Comparison of ENCODE assay signal across 23 cellular contexts in the genomic region with DNA sequence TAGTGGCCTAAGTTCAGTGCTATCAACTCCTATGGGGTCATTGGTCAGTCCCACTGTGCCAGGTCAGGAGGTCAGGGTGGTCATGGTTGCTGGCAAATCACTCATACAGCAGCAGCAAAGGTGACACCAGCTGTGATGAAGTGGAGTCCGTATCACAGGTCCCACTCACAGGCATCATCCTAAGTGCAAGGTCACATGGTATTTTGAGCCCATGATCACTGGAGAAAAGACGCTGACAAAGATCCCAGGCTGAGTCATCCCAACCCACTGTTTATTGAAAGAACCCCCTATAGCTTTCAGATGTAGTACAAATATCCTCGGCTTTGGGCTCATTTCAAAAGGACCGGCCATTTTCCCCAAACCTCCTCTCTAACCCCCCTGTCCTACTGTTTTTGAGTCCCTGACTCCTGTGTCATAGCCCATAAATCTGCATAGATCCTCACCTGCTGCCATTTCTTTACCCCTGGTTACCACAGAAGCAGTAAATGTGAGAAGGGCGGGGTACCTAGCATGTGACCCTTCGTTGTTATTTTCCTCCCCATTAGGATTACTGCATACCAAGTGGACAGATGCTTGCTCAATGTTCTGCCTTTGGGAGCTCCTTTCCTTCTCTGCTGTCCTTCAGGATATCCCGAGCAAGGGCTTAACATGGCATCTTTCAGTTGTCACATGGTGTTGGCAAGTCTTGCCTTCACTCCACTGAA.
DNase-seq lines count a peak whose midpoint lies in the region; ATAC-seq and TF ChIP-seq lines count a peak whose summit lies in the region.
"Had no signal": no experiment of that assay in that cellular context is flagged by ENCODE, and none has a peak within 500 bp of the region (broad histone marks: within the 10 kb centered on the region; RNA-seq: fewer than 3 reads in every experiment).

No MANE protein-coding gene starts in this region.

- ATAC-seq in activated naive CD8-positive, alpha-beta T cell treated with anti-CD3 and anti-CD28 coated beads, Interleukin-2, amount 50 U/mL, for 24 hours, result peak; percentile 10
- ATAC-seq in HG02970 (IDR thresholded peaks at IDR 0.05; ENCODE audit: low FRiP score, unreplicated experiment) (no peak), left ventricle myocardium superior (no peak)
- ATAC-seq: natural killer cell treated with Interleukin-12 subunit alpha and Interleukin-12 subunit beta and Interleukin-15 and Interleukin-18, amount 100 ng/mL, for 72 hours; psoas muscle had no signal

- no peaks in the 10 kb centered on the region for H3K27me3 ChIP-seq in tibial artery
- H3K27me3 ChIP-seq: cardiac muscle cell had no signal

- H3K36me3 ChIP-seq in tibial artery, result no peaks in the 10 kb centered on the region
- H3K36me3 ChIP-seq: cardiac muscle cell, thoracic aorta had no signal

- H3K4me1 ChIP-seq in tibial artery, result peaks cover 0 to 62% (median 27%) of the 10 kb centered on the region in 4 donors
- H3K4me1 ChIP-seq: psoas muscle had no signal

- H3K9me3 ChIP-seq in tibial artery, result no peaks in the 10 kb centered on the region
- H3K9me3 ChIP-seq: psoas muscle, thoracic aorta had no signal

- H3K27ac Mint-ChIP-seq in activated naive CD8-positive, alpha-beta T cell treated with anti-CD3 and anti-CD28 coated beads, Interleukin-2, amount 50 U/mL, for 24 hours, result no peak overlapping the region
- H3K27ac Mint-ChIP-seq in activated naive CD8-positive, alpha-beta T cell treated with anti-CD3 and anti-CD28 coated beads for 36 hours, result no peak overlapping the region
- H3K27ac Mint-ChIP-seq: activated naive CD4-positive, alpha-beta T cell treated with anti-CD3 and anti-CD28 coated beads, Interleukin-2, amount 50 U/mL, for 24 hours; memory B cell; natural killer cell treated with Interleukin-12 subunit alpha and Interleukin-12 subunit beta and Interleukin-15 and Interleukin-18, amount 100 ng/mL, for 72 hours had no signal

- H3K36me3 Mint-ChIP-seq in activated naive CD8-positive, alpha-beta T cell treated with anti-CD3 and anti-CD28 coated beads, Interleukin-2, amount 50 U/mL, for 24 hours (ENCODE audit: low read depth), result no peaks in the 10 kb centered on the region
- peaks cover 1% of the 10 kb centered on the region for H3K36me3 Mint-ChIP-seq in activated naive CD8-positive, alpha-beta T cell treated with anti-CD3 and anti-CD28 coated beads for 36 hours
- H3K36me3 Mint-ChIP-seq: activated naive CD4-positive, alpha-beta T cell treated with anti-CD3 and anti-CD28 coated beads, Interleukin-2, amount 50 U/mL, for 24 hours; memory B cell; natural killer cell treated with Interleukin-12 subunit alpha and Interleukin-12 subunit beta and Interleukin-15 and Interleukin-18, amount 100 ng/mL, for 72 hours had no signal

- no peak overlapping the region for H3K4me3 ChIP-seq in tibial artery
- H3K4me3 ChIP-seq: cardiac muscle cell, psoas muscle, thoracic aorta had no signal

- H3K9me3 Mint-ChIP-seq in activated naive CD8-positive, alpha-beta T cell treated with anti-CD3 and anti-CD28 coated beads, Interleukin-2, amount 50 U/mL, for 24 hours, result peaks cover 17% of the 10 kb centered on the region
- H3K9me3 Mint-ChIP-seq in activated naive CD8-positive, alpha-beta T cell treated with anti-CD3 and anti-CD28 coated beads for 36 hours, result peaks cover 13% of the 10 kb centered on the region
- H3K9me3 Mint-ChIP-seq: activated naive CD4-positive, alpha-beta T cell treated with anti-CD3 and anti-CD28 coated beads, Interleukin-2, amount 50 U/mL, for 24 hours; natural killer cell treated with Interleukin-12 subunit alpha and Interleukin-12 subunit beta and Interleukin-15 and Interleukin-18, amount 100 ng/mL, for 72 hours had no signal

- intact Hi-C loops in tibial artery (cut with DNase I; ENCODE audit: low total_unique reads) (no loop called here), left ventricle myocardium superior (cut with micrococcal nuclease) (no loop called here)

- no peak for DNase-seq in activated naive CD8-positive, alpha-beta T cell treated with anti-CD3 and anti-CD28 coated beads, Interleukin-2, amount 50 U/mL, for 24 hours
- DNase-seq in activated naive CD8-positive, alpha-beta T cell treated with anti-CD3 and anti-CD28 coated beads for 36 hours, result no peak
- DNase-seq in astrocyte of the hippocampus (ENCODE audit: low read depth, low spot score), result peak; percentile 50
- peak; percentile 11 for DNase-seq in kidney tubule cell (ENCODE audit: low spot score)
- DNase-seq in tibial artery, result no peak
- no peak for DNase-seq in activated CD8-positive, alpha-beta memory T cell treated with anti-CD3 and anti-CD28 coated beads for 24 hours
- DNase-seq in left ventricle myocardium superior, result no peak
- DNase-seq: activated T-cell treated with anti-CD3 and anti-CD28 coated beads, Interleukin-2, amount 50 U/mL, for 1 hour; C1 segment of cervical spinal cord; erythroblast; GF-D8; MM.1S; NCI-H1694; NCI-H2227 treated with DMSO at 0.1 percent for 48 hours; psoas muscle; stimulated activated CD4-positive, alpha-beta T cell treated with anti-CD3 and anti-CD28 coated beads, Interleukin-12 subunit alpha, Interleukin-12 subunit beta, amount 100 ng/mL, for 4 hours; SW 1271 had no signal

- H3K27ac ChIP-seq in tibial artery, result peak overlapping the region; percentile 94 to 98
- H3K27ac ChIP-seq: cardiac muscle cell, psoas muscle had no signal

- peaks cover 7% of the 10 kb centered on the region for H3K27me3 Mint-ChIP-seq in activated naive CD8-positive, alpha-beta T cell treated with anti-CD3 and anti-CD28 coated beads, Interleukin-2, amount 50 U/mL, for 24 hours
- no peaks in the 10 kb centered on the region for H3K27me3 Mint-ChIP-seq in activated naive CD8-positive, alpha-beta T cell treated with anti-CD3 and anti-CD28 coated beads for 36 hours
- H3K27me3 Mint-ChIP-seq: activated naive CD4-positive, alpha-beta T cell treated with anti-CD3 and anti-CD28 coated beads, Interleukin-2, amount 50 U/mL, for 24 hours had no signal

- no peak for TF ChIP-seq CTCF in tibial artery (IDR thresholded peaks at IDR 0.05)

- H3K4me1 Mint-ChIP-seq in activated naive CD8-positive, alpha-beta T cell treated with anti-CD3 and anti-CD28 coated beads, Interleukin-2, amount 50 U/mL, for 24 hours, result no peaks in the 10 kb centered on the region
- H3K4me1 Mint-ChIP-seq in activated naive CD8-positive, alpha-beta T cell treated with anti-CD3 and anti-CD28 coated beads for 36 hours, result no peaks in the 10 kb centered on the region
- H3K4me1 Mint-ChIP-seq: activated naive CD4-positive, alpha-beta T cell treated with anti-CD3 and anti-CD28 coated beads, Interleukin-2, amount 50 U/mL, for 24 hours; memory B cell had no signal

- no peak overlapping the region for H3K4me3 Mint-ChIP-seq in activated naive CD8-positive, alpha-beta T cell treated with anti-CD3 and anti-CD28 coated beads, Interleukin-2, amount 50 U/mL, for 24 hours
- no peak overlapping the region for H3K4me3 Mint-ChIP-seq in activated naive CD8-positive, alpha-beta T cell treated with anti-CD3 and anti-CD28 coated beads for 36 hours
- H3K4me3 Mint-ChIP-seq: activated naive CD4-positive, alpha-beta T cell treated with anti-CD3 and anti-CD28 coated beads, Interleukin-2, amount 50 U/mL, for 24 hours; memory B cell; natural killer cell treated with Interleukin-12 subunit alpha and Interleukin-12 subunit beta and Interleukin-15 and Interleukin-18, amount 100 ng/mL, for 72 hours had no signal

Comparison
In these comparisons a context has a peak if more than half of its experiments do, and no peak if none do; other contexts are left out.
1. DNase-seq: peak in astrocyte of the hippocampus (single experiment) and kidney tubule cell (single experiment); none in activated naive CD8-positive, alpha-beta T cell treated with anti-CD3 and anti-CD28 coated beads, Interleukin-2, amount 50 U/mL, for 24 hours (single experiment), activated naive CD8-positive, alpha-beta T cell treated with anti-CD3 and anti-CD28 coated beads for 36 hours (single experiment), tibial artery (0 of 2), activated CD8-positive, alpha-beta memory T cell treated with anti-CD3 and anti-CD28 coated beads for 24 hours (single experiment) and left ventricle myocardium superior (single experiment).